13 cellular contexts compared by ENCODE assay signal in genomic region chr3:85482193-85482450, GRCh38.
DNase-seq lines count a peak whose midpoint lies in the region; ATAC-seq, FAIRE-seq and TF ChIP-seq lines count a peak whose summit lies in the region.
"Had no signal": no experiment of that assay in that cellular context is flagged by ENCODE, and none has a peak within 500 bp of the region (broad histone marks: within the 10 kb centered on the region; RNA-seq: fewer than 3 reads in every experiment).

No MANE protein-coding gene starts in this region.

- no peak for TF ChIP-seq EP300 in GM12878 (IDR thresholded peaks at IDR 0.05; ENCODE audit: borderline replicate concordance in 1 of 2, control insufficient read depth in 1 of 2, low read depth in 2 of 2, low read length in 2 of 2)

- no peak overlapping the region for H3K4me2 ChIP-seq in GM12878 (ENCODE audit: control insufficient read depth, insufficient read depth)
- H3K4me2 ChIP-seq in neural progenitor cell, result no peak overlapping the region

- H3K4me3 ChIP-seq in GM12878 (no peak overlapping the region), neural progenitor cell (no peak overlapping the region), subcutaneous abdominal adipose tissue (ENCODE audit: low read depth in 1 of 5, low read length in 5 of 5) (no peak overlapping the region)

- H3K36me3 ChIP-seq in GM12878 (ENCODE audit: control insufficient read depth in 2 of 2, insufficient read depth in 2 of 2, low read length in 1 of 2) (no peaks in the 10 kb centered on the region), neural progenitor cell (no peaks in the 10 kb centered on the region), subcutaneous abdominal adipose tissue (ENCODE audit: control insufficient read depth in 5 of 5, insufficient read depth in 5 of 5, low read length in 5 of 5) (no peaks in the 10 kb centered on the region)

- CTCF ChIA-PET in GM12878 (lab: Yijun Ruan, JAX), result no interaction called here

- H3K27ac ChIP-seq in GM12878 (ENCODE audit: control insufficient read depth, insufficient read depth), result no peak overlapping the region
- no peak overlapping the region for H3K27ac ChIP-seq in neural progenitor cell
- peak overlapping the region; percentile 27 for H3K27ac ChIP-seq in subcutaneous abdominal adipose tissue (ENCODE audit: low read depth, low read length)

- peak overlapping the region; percentile 92 for H3K27ac Mint-ChIP-seq in neural progenitor cell

- no peaks in the 10 kb centered on the region for H3K36me3 Mint-ChIP-seq in neural progenitor cell

- no peak overlapping the region for H2AFZ ChIP-seq in GM12878 (ENCODE audit: control insufficient read depth, low read depth, low read length)
- H2AFZ ChIP-seq in neural progenitor cell (replicated peaks), result no peak overlapping the region

- 0% methylated on average over 1 of the region's 1 CpG for WGBS in GM12878 (ENCODE audit: insufficient coverage, insufficient replicate concordance, low lambda C conversion rate, missing lambda C conversion rate)

- ATAC-seq in GM18868 (IDR thresholded peaks at IDR 0.05; ENCODE audit: unreplicated experiment) (peak; percentile 16), GM12878 (peak; percentile 19; the same call in 2 of the 3 replicates)
- ATAC-seq: HepG2 had no signal

- TF ChIP-seq CTCF in GM12878 (IDR thresholded peaks at IDR 0.05 in 2 of 3, conservative IDR thresholded peaks at IDR 0.05 in 1 of 3; ENCODE audit: control insufficient read depth in 2 of 3, extremely low read depth in 1 of 3, insufficient read depth in 1 of 3, low read depth in 3 of 3, low read length in 3 of 3), result no peak
- no peak for TF ChIP-seq CTCF in neural progenitor cell (IDR thresholded peaks at IDR 0.05)

- no peaks in the 10 kb centered on the region for H3K9me3 Mint-ChIP-seq in neural progenitor cell

- H3K4me1 ChIP-seq in GM12878 (ENCODE audit: control insufficient read depth, insufficient read depth, low read length) (no peaks in the 10 kb centered on the region), neural progenitor cell (no peaks in the 10 kb centered on the region), subcutaneous abdominal adipose tissue (ENCODE audit: control insufficient read depth in 5 of 5, insufficient read depth in 5 of 5, low read length in 5 of 5) (peaks cover 0 to 5% (median 0%) of the 10 kb centered on the region in 5 donors)

- no peaks in the 10 kb centered on the region for H3F3A ChIP-seq in neural progenitor cell (ENCODE audit: low read depth)

- no peak for TF ChIP-seq RAD21 in GM12878 (IDR thresholded peaks at IDR 0.05; ENCODE audit: insufficient read depth, low read depth, low read length)

- SMC1A ChIA-PET in GM12878 (lab: Charles Lee; ENCODE audit: uncharacterized antibody, unreplicated experiment), result no interaction called here

- H3K27me3 ChIP-seq in GM12878 (replicated peaks in 1 of 2; ENCODE audit: control insufficient read depth in 2 of 2, insufficient read depth in 2 of 2, low read length in 1 of 2) (no peaks in the 10 kb centered on the region), neural progenitor cell (no peaks in the 10 kb centered on the region), subcutaneous abdominal adipose tissue (ENCODE audit: control insufficient read depth in 5 of 5, insufficient read depth in 4 of 5, low read length in 5 of 5) (no peaks in the 10 kb centered on the region)

- no peak overlapping the region for H3K9ac ChIP-seq in GM12878 (ENCODE audit: control insufficient read depth, insufficient read depth, low read length)
- H3K9ac ChIP-seq in neural progenitor cell, result no peak overlapping the region
- H3K9ac ChIP-seq in subcutaneous abdominal adipose tissue (ENCODE audit: low read length in 5 of 5), result peak overlapping the region in 2 of 5 donors; percentile 28 to 47

- H3K79me2 ChIP-seq in GM12878 (ENCODE audit: control insufficient read depth, insufficient read depth, low read length) (no peaks in the 10 kb centered on the region), neural progenitor cell (ENCODE audit: low read depth) (no peaks in the 10 kb centered on the region)

- in situ Hi-C loops in GM12878 (cut with MboI), result no loop called here

- H3K4me3 Mint-ChIP-seq in neural progenitor cell, result no peak overlapping the region

- intact Hi-C loops in GM12878 (cut with micrococcal nuclease; ENCODE audit: unreplicated experiment), result no loop called here

- RAD21 ChIA-PET in GM12878 (lab: Charles Lee; ENCODE audit: unreplicated experiment), result no interaction called here

- no peaks in the 10 kb centered on the region for H3K9me3 ChIP-seq in GM12878 (replicated peaks; ENCODE audit: control insufficient read depth, insufficient read depth, low read length)
- no peaks in the 10 kb centered on the region for H3K9me3 ChIP-seq in neural progenitor cell (ENCODE audit: low read depth)
- H3K9me3 ChIP-seq in subcutaneous abdominal adipose tissue (ENCODE audit: control insufficient read depth in 5 of 5, low read length in 5 of 5), result no peaks in the 10 kb centered on the region

- POLR2A ChIA-PET in GM12878 (lab: Charles Lee), result no interaction called here

- peaks cover 14% of the 10 kb centered on the region for H3K4me1 Mint-ChIP-seq in neural progenitor cell

- BruUV-seq in GM12878 (replicated peaks; lab: Mats Ljungman, UMichigan), result no TSS peak

- H4K20me1 ChIP-seq in GM12878 (ENCODE audit: control insufficient read depth, insufficient read depth) (no peaks in the 10 kb centered on the region), neural progenitor cell (ENCODE audit: low read depth) (no peaks in the 10 kb centered on the region)

- DNase-seq in GM12878 (ENCODE audit: low read depth, low spot score) (no peak), neural progenitor cell (ENCODE audit: low spot score) (no peak), DMS 273 treated with DMSO at 0.1 percent for 48 hours (lab: John Stamatoyannopoulos, UW) (no peak), cerebellum (ENCODE audit: low spot score) (no peak), activated T-cell treated with anti-CD3 and anti-CD28 coated beads for 4 hours (no peak)
- DNase-seq: Karpas-422, NCI-H187 treated with DMSO at 0.1 percent for 48 hours, NCI-H2171, NCI-H82 had no signal

- no peak for TF ChIP-seq POLR2A in GM12878 (IDR thresholded peaks at IDR 0.05; ENCODE audit: low read depth, low read length)

- FAIRE-seq in GM12878 (lab: Jason Lieb, UNC), result no peak
- FAIRE-seq: H54, HepG2 had no signal

- no peaks in the 10 kb centered on the region for H3K27me3 Mint-ChIP-seq in neural progenitor cell (ENCODE audit: insufficient read depth, low read depth)

TF ChIP-seq in GM12878, 131 proteins besides CTCF, POLR2A, EP300 and RAD21:
- TF ChIP-seq NBN (IDR thresholded peaks at IDR 0.05) (no peak), MTA2 (IDR thresholded peaks at IDR 0.05; ENCODE audit: low read depth) (no peak), YY1 (IDR thresholded peaks at IDR 0.05; ENCODE audit: low read depth, low read length) (no peak), USF1 (IDR thresholded peaks at IDR 0.05; ENCODE audit: borderline replicate concordance, extremely low read length, insufficient read depth, low read depth, low read length) (no peak), SMAD1 (IDR thresholded peaks at IDR 0.05; ENCODE audit: low read depth, partially characterized antibody) (no peak)
